ENCODE assay signal across 1 cellular context in the genomic region with DNA sequence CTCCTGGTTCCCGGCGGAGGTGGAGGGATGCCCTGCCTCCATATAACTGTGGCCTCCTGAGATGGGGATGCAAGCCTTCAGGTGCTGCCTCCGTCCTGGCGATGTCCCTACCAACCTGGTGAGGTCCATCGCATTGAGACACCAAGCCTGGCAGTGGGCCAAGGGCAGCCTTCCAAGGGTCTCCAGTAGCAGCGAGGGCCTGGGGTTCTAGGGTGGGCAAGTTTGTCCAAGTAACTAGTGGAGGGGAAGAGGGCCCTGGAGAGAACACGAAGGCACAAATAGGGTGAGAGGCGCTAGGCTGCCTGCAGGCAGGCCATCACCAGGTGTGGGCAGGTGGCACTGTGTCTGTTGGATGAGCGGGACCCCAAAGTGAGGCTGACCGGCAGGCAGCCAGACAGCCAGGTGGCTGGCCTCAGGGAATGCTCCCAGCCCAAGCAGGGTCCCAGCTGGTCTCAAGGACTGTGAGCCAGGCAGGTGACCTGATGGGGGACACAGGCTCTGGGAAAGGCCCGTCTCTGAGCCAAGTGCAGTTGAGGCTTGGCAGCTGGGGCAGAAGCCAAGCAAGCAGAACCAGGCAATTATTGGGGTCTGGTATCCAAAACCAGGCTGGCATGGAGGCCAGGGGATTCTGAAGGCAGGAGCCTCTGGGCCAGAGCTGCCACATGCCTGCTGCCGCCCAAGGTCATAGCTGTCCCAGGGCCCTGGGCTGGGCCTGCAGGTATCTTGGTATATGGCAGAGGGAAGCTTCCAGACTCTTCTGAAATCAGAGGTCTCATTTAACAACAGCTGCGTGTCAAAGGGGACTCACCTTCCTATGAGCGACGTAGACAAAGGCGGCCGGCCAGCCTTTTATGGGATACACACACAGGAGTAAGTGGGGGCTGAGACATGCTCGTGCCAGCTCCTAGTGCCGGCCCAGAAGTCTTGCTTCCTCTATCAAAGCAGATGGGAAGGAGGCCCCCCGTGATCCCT.
TF ChIP-seq lines count a peak whose summit lies in the region.

No MANE protein-coding gene starts in this region.

TF ChIP-seq in K562, 482 proteins besides CTCF, POLR2A, EP300 and RAD21:
- no peak for TF ChIP-seq HCFC1 (IDR thresholded peaks at IDR 0.05; ENCODE audit: low read depth, low read length)
- TF ChIP-seq NFIC (IDR thresholded peaks at IDR 0.05) = peak; percentile 50
